ENCODE assay signal across 1 cellular context in the genomic region with DNA sequence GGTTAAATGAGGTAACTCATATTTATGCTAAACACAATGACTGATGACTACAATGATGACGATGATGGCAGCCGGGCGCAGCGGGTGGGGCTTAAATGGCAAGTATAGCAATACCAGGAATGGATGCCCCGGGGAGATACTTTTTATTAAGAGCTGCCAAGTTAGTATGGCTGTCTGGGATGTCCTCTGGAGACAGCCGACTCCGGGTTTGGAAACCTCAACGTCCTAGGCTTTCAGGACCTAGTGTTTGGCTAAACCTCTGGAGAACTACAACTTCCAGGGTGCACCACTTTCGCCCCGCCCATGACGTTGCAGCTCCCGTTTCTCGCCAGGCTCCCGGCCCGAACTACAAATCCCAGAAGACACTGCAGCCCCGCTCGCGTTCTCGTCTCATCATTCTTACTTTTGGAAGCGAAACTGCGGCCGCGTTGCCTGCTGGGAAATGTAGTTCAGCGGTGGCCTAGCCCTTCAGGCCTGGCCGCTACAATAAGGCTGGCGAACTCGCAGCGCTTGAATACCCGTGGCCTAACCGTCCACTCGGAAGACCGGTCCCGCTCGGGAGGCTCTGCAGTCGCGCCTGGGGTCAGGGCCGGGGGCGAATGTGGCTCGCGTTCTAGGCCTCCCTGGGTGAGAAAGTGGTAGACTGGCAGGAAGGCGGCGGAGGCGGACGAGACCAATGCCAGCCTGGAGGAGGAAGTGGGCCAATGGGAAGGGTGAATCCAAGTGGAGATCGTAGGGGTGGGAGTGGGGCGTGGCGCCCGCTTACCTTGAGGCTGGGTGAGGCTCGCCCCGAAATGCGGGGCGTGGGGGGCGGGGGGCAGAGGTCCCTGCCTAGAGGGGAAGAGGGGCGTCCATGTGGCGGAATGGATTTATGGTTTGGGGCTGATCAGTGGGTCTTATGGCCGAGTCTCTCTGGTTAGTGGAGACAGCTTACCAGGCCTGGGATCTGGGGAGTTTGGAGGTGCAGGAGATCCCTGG.
TF ChIP-seq lines count a peak whose summit lies in the region.

A gene (plus strand): TSS at position 463 of the 978 bp plus-strand sequence. CDS start 2,221 bp downstream, outside the sequence.

TF ChIP-seq in K562, 482 proteins besides CTCF, POLR2A, EP300 and RAD21 (continued from another document):
- TF ChIP-seq ZNF311 (CRISPR knock-in tag; IDR thresholded peaks at IDR 0.05) (0 out of 2 replicates have a peak, but pooled peaks have one; percentile 24), GABPB1 (CRISPR knock-in tag; IDR thresholded peaks at IDR 0.05) (peak; percentile 81), PTBP1 (IDR thresholded peaks at IDR 0.05; ENCODE audit: low read depth, low read length) (no peak), CBFA2T2 (conservative IDR thresholded peaks at IDR 0.05) (no peak), KLF13 (tag; IDR thresholded peaks at IDR 0.05; ENCODE audit: borderline replicate concordance, low read depth) (peak; percentile 41; the same call in 1 of the 2 replicates), ZNF766 (CRISPR knock-in tag; conservative IDR thresholded peaks at IDR 0.05) (peak; percentile 92), KDM1A (IDR thresholded peaks at IDR 0.05) (no peak), BCOR (IDR thresholded peaks at IDR 0.05) (no peak), ZBED1 (IDR thresholded peaks at IDR 0.05) (no peak), LEF1 (IDR thresholded peaks at IDR 0.05) (no peak), SMC3 (conservative IDR thresholded peaks at IDR 0.05; ENCODE audit: insufficient read depth, low read depth, low read length) (no peak), ZBTB17 (CRISPR knock-in tag; IDR thresholded peaks at IDR 0.05) (peak; percentile 37; the same call in 1 of the 2 replicates), TBP (optimal IDR thresholded peaks at IDR 0.05; ENCODE audit: low read depth, low read length) (peak; percentile 64), POLR2B (IDR thresholded peaks at IDR 0.05; ENCODE audit: low read depth, partially characterized antibody) (peak; percentile 51), TBL1XR1 (IDR thresholded peaks at IDR 0.05; ENCODE audit: low read length in 2 of 2) (0 out of 4 replicates have a peak, but pooled peaks of 1 of the 2 experiments have one; percentile 4), CXXC5 (CRISPR knock-in tag; IDR thresholded peaks at IDR 0.05) (peak; percentile 79), CTBP1 (IDR thresholded peaks at IDR 0.05; ENCODE audit: borderline replicate concordance) (peak; percentile 23; the same call in 1 of the 2 replicates), TOE1 (IDR thresholded peaks at IDR 0.05; ENCODE audit: borderline replicate concordance) (0 out of 2 replicates have a peak, but pooled peaks have one; percentile 21), TOE1 (CRISPR knock-in tag; IDR thresholded peaks at IDR 0.05; ENCODE audit: borderline replicate concordance, low read depth) (no peak), MYC (IDR thresholded peaks at IDR 0.05; ENCODE audit: low read depth, low read length) (peak; percentile 50), MYC (CRISPR knock-in tag; IDR thresholded peaks at IDR 0.05; ENCODE audit: borderline replicate concordance, low read depth) (no peak), ZEB2 (IDR thresholded peaks at IDR 0.05) (0 out of 2 replicates have a peak, but pooled peaks have one; percentile 23), MBD2 (IDR thresholded peaks at IDR 0.05; ENCODE audit: borderline replicate concordance, low read depth) (peak; percentile 78), ZFX (CRISPR knock-in tag; IDR thresholded peaks at IDR 0.05) (peak; percentile 98), SIX5 (IDR thresholded peaks at IDR 0.05; ENCODE audit: borderline replicate concordance in 1 of 2, insufficient read depth in 1 of 2, low read depth in 1 of 2, low read length in 2 of 2) (peak; percentile 94 to 95), ZNF175 (CRISPR knock-in tag; IDR thresholded peaks at IDR 0.05; ENCODE audit: low read depth) (peak; percentile 52; the same call in 1 of the 2 replicates), TAF9B (IDR thresholded peaks at IDR 0.05; ENCODE audit: partially characterized antibody) (peak; percentile 20), MAFF (IDR thresholded peaks at IDR 0.05; ENCODE audit: low read length) (0 out of 2 replicates have a peak, but pooled peaks have one; percentile 12), ZNF239 (CRISPR knock-in tag; IDR thresholded peaks at IDR 0.05) (no peak)
- TF ChIP-seq, protein P1, sequence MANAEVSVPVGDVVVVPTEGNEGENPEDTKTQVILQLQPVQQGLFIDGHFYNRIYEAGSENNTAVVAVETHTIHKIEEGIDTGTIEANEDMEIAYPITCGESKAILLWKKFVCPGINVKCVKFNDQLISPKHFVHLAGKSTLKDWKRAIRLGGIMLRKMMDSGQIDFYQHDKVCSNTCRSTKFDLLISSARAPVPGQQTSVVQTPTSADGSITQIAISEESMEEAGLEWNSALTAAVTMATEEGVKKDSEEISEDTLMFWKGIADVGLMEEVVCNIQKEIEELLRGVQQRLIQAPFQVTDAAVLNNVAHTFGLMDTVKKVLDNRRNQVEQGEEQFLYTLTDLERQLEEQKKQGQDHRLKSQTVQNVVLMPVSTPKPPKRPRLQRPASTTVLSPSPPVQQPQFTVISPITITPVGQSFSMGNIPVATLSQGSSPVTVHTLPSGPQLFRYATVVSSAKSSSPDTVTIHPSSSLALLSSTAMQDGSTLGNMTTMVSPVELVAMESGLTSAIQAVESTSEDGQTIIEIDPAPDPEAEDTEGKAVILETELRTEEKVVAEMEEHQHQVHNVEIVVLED (CRISPR knock-in tag; IDR thresholded peaks at IDR 0.05) = peak; percentile 65
- TF ChIP-seq, protein P2, sequence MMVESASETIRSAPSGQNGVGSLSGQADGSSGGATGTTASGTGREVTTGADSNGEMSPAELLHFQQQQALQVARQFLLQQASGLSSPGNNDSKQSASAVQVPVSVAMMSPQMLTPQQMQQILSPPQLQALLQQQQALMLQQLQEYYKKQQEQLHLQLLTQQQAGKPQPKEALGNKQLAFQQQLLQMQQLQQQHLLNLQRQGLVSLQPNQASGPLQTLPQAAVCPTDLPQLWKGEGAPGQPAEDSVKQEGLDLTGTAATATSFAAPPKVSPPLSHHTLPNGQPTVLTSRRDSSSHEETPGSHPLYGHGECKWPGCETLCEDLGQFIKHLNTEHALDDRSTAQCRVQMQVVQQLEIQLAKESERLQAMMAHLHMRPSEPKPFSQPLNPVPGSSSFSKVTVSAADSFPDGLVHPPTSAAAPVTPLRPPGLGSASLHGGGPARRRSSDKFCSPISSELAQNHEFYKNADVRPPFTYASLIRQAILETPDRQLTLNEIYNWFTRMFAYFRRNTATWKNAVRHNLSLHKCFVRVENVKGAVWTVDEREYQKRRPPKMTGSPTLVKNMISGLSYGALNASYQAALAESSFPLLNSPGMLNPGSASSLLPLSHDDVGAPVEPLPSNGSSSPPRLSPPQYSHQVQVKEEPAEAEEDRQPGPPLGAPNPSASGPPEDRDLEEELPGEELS (CRISPR knock-in tag; IDR thresholded peaks at IDR 0.05; ENCODE audit: borderline replicate concordance) = 0 out of 2 replicates have a peak, but pooled peaks have one; percentile 52
- TF ChIP-seq, protein P3, sequence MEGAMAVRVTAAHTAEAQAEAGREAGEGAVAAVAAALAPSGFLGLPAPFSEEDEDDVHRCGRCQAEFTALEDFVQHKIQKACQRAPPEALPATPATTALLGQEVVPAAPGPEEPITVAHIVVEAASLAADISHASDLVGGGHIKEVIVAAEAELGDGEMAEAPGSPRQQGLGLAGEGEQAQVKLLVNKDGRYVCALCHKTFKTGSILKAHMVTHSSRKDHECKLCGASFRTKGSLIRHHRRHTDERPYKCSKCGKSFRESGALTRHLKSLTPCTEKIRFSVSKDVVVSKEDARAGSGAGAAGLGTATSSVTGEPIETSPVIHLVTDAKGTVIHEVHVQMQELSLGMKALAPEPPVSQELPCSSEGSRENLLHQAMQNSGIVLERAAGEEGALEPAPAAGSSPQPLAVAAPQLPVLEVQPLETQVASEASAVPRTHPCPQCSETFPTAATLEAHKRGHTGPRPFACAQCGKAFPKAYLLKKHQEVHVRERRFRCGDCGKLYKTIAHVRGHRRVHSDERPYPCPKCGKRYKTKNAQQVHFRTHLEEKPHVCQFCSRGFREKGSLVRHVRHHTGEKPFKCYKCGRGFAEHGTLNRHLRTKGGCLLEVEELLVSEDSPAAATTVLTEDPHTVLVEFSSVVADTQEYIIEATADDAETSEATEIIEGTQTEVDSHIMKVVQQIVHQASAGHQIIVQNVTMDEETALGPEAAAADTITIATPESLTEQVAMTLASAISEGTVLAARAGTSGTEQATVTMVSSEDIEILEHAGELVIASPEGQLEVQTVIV (CRISPR knock-in tag; IDR thresholded peaks at IDR 0.05; ENCODE audit: borderline replicate concordance) = no peak
- TF ChIP-seq, protein P4, sequence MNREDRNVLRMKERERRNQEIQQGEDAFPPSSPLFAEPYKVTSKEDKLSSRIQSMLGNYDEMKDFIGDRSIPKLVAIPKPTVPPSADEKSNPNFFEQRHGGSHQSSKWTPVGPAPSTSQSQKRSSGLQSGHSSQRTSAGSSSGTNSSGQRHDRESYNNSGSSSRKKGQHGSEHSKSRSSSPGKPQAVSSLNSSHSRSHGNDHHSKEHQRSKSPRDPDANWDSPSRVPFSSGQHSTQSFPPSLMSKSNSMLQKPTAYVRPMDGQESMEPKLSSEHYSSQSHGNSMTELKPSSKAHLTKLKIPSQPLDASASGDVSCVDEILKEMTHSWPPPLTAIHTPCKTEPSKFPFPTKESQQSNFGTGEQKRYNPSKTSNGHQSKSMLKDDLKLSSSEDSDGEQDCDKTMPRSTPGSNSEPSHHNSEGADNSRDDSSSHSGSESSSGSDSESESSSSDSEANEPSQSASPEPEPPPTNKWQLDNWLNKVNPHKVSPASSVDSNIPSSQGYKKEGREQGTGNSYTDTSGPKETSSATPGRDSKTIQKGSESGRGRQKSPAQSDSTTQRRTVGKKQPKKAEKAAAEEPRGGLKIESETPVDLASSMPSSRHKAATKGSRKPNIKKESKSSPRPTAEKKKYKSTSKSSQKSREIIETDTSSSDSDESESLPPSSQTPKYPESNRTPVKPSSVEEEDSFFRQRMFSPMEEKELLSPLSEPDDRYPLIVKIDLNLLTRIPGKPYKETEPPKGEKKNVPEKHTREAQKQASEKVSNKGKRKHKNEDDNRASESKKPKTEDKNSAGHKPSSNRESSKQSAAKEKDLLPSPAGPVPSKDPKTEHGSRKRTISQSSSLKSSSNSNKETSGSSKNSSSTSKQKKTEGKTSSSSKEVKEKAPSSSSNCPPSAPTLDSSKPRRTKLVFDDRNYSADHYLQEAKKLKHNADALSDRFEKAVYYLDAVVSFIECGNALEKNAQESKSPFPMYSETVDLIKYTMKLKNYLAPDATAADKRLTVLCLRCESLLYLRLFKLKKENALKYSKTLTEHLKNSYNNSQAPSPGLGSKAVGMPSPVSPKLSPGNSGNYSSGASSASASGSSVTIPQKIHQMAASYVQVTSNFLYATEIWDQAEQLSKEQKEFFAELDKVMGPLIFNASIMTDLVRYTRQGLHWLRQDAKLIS (CRISPR knock-in tag; IDR thresholded peaks at IDR 0.05) = peak; percentile 60; the same call in 1 of the 2 replicates
- TF ChIP-seq, protein P5, sequence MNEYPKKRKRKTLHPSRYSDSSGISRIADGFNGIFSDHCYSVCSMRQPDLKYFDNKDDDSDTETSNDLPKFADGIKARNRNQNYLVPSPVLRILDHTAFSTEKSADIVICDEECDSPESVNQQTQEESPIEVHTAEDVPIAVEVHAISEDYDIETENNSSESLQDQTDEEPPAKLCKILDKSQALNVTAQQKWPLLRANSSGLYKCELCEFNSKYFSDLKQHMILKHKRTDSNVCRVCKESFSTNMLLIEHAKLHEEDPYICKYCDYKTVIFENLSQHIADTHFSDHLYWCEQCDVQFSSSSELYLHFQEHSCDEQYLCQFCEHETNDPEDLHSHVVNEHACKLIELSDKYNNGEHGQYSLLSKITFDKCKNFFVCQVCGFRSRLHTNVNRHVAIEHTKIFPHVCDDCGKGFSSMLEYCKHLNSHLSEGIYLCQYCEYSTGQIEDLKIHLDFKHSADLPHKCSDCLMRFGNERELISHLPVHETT (CRISPR knock-in tag; conservative IDR thresholded peaks at IDR 0.05 in 1 of 2, IDR thresholded peaks at IDR 0.05 in 1 of 2) = peak in 1 of 2 experiments; percentile 69; a peak in 2 of 4 replicates
- TF ChIP-seq, protein P6, sequence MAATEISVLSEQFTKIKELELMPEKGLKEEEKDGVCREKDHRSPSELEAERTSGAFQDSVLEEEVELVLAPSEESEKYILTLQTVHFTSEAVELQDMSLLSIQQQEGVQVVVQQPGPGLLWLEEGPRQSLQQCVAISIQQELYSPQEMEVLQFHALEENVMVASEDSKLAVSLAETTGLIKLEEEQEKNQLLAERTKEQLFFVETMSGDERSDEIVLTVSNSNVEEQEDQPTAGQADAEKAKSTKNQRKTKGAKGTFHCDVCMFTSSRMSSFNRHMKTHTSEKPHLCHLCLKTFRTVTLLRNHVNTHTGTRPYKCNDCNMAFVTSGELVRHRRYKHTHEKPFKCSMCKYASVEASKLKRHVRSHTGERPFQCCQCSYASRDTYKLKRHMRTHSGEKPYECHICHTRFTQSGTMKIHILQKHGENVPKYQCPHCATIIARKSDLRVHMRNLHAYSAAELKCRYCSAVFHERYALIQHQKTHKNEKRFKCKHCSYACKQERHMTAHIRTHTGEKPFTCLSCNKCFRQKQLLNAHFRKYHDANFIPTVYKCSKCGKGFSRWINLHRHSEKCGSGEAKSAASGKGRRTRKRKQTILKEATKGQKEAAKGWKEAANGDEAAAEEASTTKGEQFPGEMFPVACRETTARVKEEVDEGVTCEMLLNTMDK (IDR thresholded peaks at IDR 0.05; ENCODE audit: borderline replicate concordance, insufficient read depth, low read depth, low read length, poor library complexity, severe bottlenecking) = no peak
- TF ChIP-seq, protein P7, sequence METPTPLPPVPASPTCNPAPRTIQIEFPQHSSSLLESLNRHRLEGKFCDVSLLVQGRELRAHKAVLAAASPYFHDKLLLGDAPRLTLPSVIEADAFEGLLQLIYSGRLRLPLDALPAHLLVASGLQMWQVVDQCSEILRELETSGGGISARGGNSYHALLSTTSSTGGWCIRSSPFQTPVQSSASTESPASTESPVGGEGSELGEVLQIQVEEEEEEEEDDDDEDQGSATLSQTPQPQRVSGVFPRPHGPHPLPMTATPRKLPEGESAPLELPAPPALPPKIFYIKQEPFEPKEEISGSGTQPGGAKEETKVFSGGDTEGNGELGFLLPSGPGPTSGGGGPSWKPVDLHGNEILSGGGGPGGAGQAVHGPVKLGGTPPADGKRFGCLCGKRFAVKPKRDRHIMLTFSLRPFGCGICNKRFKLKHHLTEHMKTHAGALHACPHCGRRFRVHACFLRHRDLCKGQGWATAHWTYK (CRISPR knock-in tag; IDR thresholded peaks at IDR 0.05) = no peak
- TF ChIP-seq, protein P8, sequence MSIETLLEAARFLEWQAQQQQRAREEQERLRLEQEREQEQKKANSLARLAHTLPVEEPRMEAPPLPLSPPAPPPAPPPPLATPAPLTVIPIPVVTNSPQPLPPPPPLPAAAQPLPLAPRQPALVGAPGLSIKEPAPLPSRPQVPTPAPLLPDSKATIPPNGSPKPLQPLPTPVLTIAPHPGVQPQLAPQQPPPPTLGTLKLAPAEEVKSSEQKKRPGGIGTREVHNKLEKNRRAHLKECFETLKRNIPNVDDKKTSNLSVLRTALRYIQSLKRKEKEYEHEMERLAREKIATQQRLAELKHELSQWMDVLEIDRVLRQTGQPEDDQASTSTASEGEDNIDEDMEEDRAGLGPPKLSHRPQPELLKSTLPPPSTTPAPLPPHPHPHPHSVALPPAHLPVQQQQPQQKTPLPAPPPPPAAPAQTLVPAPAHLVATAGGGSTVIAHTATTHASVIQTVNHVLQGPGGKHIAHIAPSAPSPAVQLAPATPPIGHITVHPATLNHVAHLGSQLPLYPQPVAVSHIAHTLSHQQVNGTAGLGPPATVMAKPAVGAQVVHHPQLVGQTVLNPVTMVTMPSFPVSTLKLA (conservative IDR thresholded peaks at IDR 0.05) = peak in 1 of 2 experiments; percentile 63; a peak in 3 of 4 replicates
